ENCODE assay signal across 8 cellular contexts in the genomic region with DNA sequence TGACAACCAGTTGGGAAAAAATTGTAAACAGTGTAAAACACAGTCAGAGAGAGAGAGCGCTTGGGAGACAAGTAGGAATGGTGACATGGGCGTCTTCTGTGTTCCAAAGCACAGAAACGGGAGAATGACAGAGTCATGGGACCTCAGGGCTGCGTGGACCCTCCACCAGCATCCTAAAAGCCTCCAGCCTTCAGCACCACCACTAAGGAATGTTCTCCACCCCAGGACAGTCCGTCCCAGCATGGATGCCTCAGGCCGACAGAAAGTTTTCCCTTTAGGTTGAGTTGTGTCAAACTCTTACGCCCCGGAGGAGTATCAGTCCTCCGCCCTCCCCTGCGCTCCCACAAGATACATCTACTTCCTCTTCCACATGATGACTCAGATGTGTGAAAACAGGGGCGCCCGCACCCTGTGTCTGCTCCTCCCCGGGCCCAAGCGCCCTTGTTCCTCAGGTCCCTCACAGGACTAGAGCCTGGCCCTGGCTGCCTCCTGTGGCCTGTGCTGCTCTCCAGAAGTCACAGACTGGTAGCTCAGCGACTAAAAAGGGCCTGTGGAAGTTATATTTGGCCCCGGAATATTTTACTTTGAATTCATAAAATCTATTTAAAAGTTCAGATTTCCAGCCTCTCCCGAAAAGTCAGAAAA.
DNase-seq lines count a peak whose midpoint lies in the region; ATAC-seq and TF ChIP-seq lines count a peak whose summit lies in the region.

No MANE protein-coding gene starts in this region.

- H3K9me3 ChIP-seq in mucosa of stomach (ENCODE audit: control insufficient read depth, low read length) = no peaks in the 10 kb centered on the region

- H3K4me1 ChIP-seq in mucosa of stomach (ENCODE audit: control insufficient read depth, insufficient read depth, low read length) = peaks cover 76% of the 10 kb centered on the region

- H3K27me3 ChIP-seq in mucosa of stomach (ENCODE audit: control insufficient read depth, insufficient read depth, low read length) = no peaks in the 10 kb centered on the region

- ATAC-seq in GM18505 (IDR thresholded peaks at IDR 0.05; ENCODE audit: unreplicated experiment) = no peak
- no peak for ATAC-seq in HG03439 (IDR thresholded peaks at IDR 0.05; ENCODE audit: unreplicated experiment)

- H3K4me3 ChIP-seq in mucosa of stomach (ENCODE audit: low read length) = no peak overlapping the region

- peak; percentile 20 for TF ChIP-seq POLR2A in GM18505 (IDR thresholded peaks at IDR 0.05; ENCODE audit: borderline replicate concordance, extremely low read depth, insufficient read depth, insufficient read length)

- peak overlapping the region; percentile 58 for H3K9ac ChIP-seq in mucosa of stomach (ENCODE audit: low read length)

- no peaks in the 10 kb centered on the region for H3K36me3 ChIP-seq in mucosa of stomach (ENCODE audit: control insufficient read depth, insufficient read depth, low read length)

- DNase-seq in RPMI8226 (peak; percentile 22), activated gamma-delta T cell (lab: John Stamatoyannopoulos, UW) (peak; percentile 59), NCI-H2029 treated with DMSO at 0.1 percent for 48 hours (lab: John Stamatoyannopoulos, UW) (no peak), COLO668 (lab: John Stamatoyannopoulos, UW; ENCODE audit: unreplicated experiment) (no peak)
- no peak for DNase-seq in effector CD8-positive, alpha-beta T cell (lab: John Stamatoyannopoulos, UW)

Comparison
In these comparisons a context has a peak if more than half of its experiments do, and no peak if none do; other contexts are left out.
1. DNase-seq: peak in RPMI8226 (single experiment) and activated gamma-delta T cell (single experiment); none in effector CD8-positive, alpha-beta T cell (single experiment), NCI-H2029 treated with DMSO at 0.1 percent for 48 hours (single experiment) and COLO668 (single experiment).